ENCODE assay signal across 8 cellular contexts in the genomic region with DNA sequence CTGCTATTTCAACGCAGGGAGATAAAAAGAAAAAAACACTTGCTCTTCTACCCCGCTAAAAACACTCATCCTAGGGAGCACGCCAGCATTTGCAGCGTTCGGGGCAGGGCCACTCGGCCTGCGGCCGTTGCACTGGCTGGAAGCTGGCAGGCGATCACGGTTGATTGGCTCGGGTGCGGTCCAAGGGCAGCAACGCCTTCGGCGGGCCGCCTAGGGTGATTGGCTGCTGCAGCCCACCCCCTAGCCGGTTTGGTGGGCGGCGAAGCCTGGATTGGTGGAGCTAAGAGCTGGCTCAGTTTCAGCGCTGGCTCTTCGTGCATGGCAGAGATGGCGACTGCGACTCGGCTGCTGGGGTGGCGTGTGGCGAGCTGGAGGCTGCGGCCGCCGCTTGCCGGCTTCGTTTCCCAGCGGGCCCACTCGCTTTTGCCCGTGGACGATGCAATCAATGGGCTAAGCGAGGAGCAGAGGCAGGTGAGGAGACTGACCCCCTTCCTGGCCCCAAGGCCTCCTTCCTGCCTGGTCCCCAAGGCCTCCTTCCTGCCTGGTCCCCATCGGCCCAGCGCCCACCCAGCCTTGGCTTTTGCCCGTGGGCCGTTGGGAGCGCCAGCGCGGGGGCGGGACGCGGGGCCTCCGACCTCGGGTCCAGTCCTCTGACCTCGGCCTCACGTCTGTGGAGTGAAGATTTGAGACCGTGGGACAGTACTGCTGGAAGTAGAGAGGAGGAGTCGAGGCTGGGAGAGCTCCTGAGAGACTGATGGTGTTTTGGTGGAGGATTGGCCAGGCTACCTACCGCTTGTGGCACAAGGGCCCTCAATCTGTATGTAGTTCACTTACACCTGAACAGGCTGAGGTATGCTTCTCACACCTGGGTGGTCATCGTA. TPM values are rescaled to one million over a fixed set of nuclear protein-coding genes. Genes with fewer than 3 reads are reported as not detected.
DNase-seq lines count a peak whose midpoint lies in the region; ATAC-seq and TF ChIP-seq lines count a peak whose summit lies in the region.

A gene (plus strand): TSS at position 295 of the 881 bp plus-strand sequence. CDS start 33 bp downstream, at position 328.

- peaks cover 34% of the 10 kb centered on the region for H3K4me1 Mint-ChIP-seq in activated B cell treated with CpG ODN at 0.5 μM for 24 hours
- H3K4me1 Mint-ChIP-seq in immature natural killer cell, result peaks cover 27 to 31% of the 10 kb centered on the region in 2 donors

- CTCF ChIA-PET in AG04449 (lab: Yijun Ruan, JAX), result interaction anchor here (0.5 to 4.8 kb wide), 21 partner anchors 9 to 188 kb away, joined by 3 to 34 read pairs (median 5); a partner anchor contains a TSS
- CTCF ChIA-PET in activated B cell treated with CpG ODN at 0.5 μM for 24 hours (lab: Charles Lee), result interaction anchor here (0.9 to 2.7 kb wide), 3 partner anchors 38 to 62 kb away, joined by 3 to 6 read pairs (median 5); no protein-coding TSS in a partner anchor

- POLR2A ChIA-PET in AG04449 (lab: Yijun Ruan, JAX), result interaction anchor here (0.7 to 1.3 kb wide), 6 partner anchors 14 to 83 kb away, joined by 3 to 4 read pairs (median 3); a partner anchor contains a TSS
- POLR2A ChIA-PET in activated B cell treated with CpG ODN at 0.5 μM for 24 hours (lab: Charles Lee), result interaction anchor here (0.5 to 1.8 kb wide), 12 partner anchors 8 to 289 kb away, joined by 3 to 11 read pairs (median 4); a partner anchor contains a TSS

- TF ChIP-seq CTCF in AG04449 (IDR thresholded peaks at IDR 0.05; ENCODE audit: insufficient read depth, low read length, missing control alignments) (no peak), activated B cell treated with CpG ODN at 0.5 μM for 24 hours (IDR thresholded peaks at IDR 0.05) (no peak)

- ATAC-seq in GM18907 (IDR thresholded peaks at IDR 0.05; ENCODE audit: unreplicated experiment), result peak; percentile 87
- peak; percentile 94 for ATAC-seq in HG03175 (IDR thresholded peaks at IDR 0.05; ENCODE audit: unreplicated experiment)
- ATAC-seq in activated B cell treated with CpG ODN at 0.5 μM for 24 hours (ENCODE audit: low read depth), result peak; percentile 94

- intact Hi-C loops in activated B cell treated with CpG ODN at 0.5 μM for 24 hours (cut with micrococcal nuclease), result loop anchor here (1.0 kb wide), 2 partner anchors 23 to 47 kb away; a partner anchor contains a TSS

- H3K36me3 Mint-ChIP-seq in activated B cell treated with CpG ODN at 0.5 μM for 24 hours (ENCODE audit: low read depth), result peaks cover 25% of the 10 kb centered on the region
- H3K36me3 Mint-ChIP-seq in immature natural killer cell, result peaks cover 8% of the 10 kb centered on the region in 3 donors

- H3K4me3 ChIP-seq in AG04449 (ENCODE audit: low read depth, low read length), result peak within 1 kb of the TSS; percentile 93

- peak within 1 kb of the TSS; percentile 88 for H3K4me3 Mint-ChIP-seq in activated B cell treated with CpG ODN at 0.5 μM for 24 hours
- H3K4me3 Mint-ChIP-seq in immature natural killer cell, result peak within 1 kb of the TSS; percentile 81 to 88 (median 87)

- H3K27me3 Mint-ChIP-seq in activated B cell treated with CpG ODN at 0.5 μM for 24 hours, result no peaks in the 10 kb centered on the region
- H3K27me3 Mint-ChIP-seq in immature natural killer cell (ENCODE audit: low read depth in 3 of 3), result peaks cover 0 to 3% (median 0%) of the 10 kb centered on the region in 3 donors

- peak within 1 kb of the TSS; percentile 91 for H3K27ac ChIP-seq in caudate nucleus (ENCODE audit: low read depth, low read length)

- H3K9me3 Mint-ChIP-seq in activated B cell treated with CpG ODN at 0.5 μM for 24 hours (no peaks in the 10 kb centered on the region), immature natural killer cell (no peaks in the 10 kb centered on the region)

- H3K27ac Mint-ChIP-seq in activated B cell treated with CpG ODN at 0.5 μM for 24 hours (peak within 1 kb of the TSS; percentile 67), immature natural killer cell (peak within 1 kb of the TSS; percentile 54 to 94 (median 78))

- DNase-seq in AG04449 (ENCODE audit: low read depth, low spot score), result peak; percentile 71
- DNase-seq in NCI-H345 (lab: John Stamatoyannopoulos, UW), result peak; percentile 90
- peak; percentile 69 for DNase-seq in activated B cell treated with CpG ODN at 0.5 μM for 24 hours
- peak; percentile 76 to 99 (median 96) for DNase-seq in caudate nucleus (lab: John Stamatoyannopoulos, UW)
- DNase-seq in immature natural killer cell, result peak; percentile 88 to 90 (median 88)
- peak; percentile 80 for DNase-seq in smooth muscle cell of the brain vasculature (ENCODE audit: low read depth, low spot score)

RNA-seq across cellular contexts. Expression of the gene that starts here (rescaled TPM):
- 63.5 and 76.7 TPM in 2 replicates for total RNA-seq in activated B cell treated with CpG ODN at 0.5 μM for 24 hours
- 10 to 100 TPM; 41.8 to 63.0 (median 60.6) TPM for polyA plus RNA-seq in immature natural killer cell

Comparison
In these comparisons a context has a peak if more than half of its experiments do, and no peak if none do; other contexts are left out.
1. Peak in every context shown above with its lines: DNase-seq, ATAC-seq, H3K4me3 ChIP-seq and H3K27ac ChIP-seq.